ENCODE assay signal across 8 cellular contexts in the genomic region with DNA sequence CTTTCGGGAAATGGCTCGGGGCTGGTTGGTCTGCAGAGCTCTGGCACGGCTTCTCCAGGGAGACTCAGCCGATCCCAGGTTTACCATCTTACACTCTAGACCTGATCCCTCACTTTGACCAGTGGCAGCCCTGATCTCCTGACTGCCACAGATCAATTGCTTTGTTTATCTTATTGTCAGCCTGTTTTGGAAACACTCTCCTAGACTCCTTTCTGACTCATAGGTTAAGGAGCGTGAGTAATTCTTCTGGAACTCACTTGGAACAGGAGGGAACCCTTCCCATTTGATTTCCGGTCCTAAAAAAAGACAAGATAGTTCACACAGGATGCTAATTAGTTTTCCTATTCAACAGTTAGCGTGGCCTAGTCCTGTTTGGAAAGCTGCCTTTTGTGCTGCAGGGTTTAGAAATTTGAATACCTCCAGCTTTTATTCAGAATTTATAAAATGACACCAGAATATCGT. TPM values are rescaled to one million over a fixed set of nuclear protein-coding genes. Genes with fewer than 3 reads are reported as not detected.
DNase-seq lines count a peak whose midpoint lies in the region; ATAC-seq, FAIRE-seq and TF ChIP-seq lines count a peak whose summit lies in the region.
"Had no signal": no experiment of that assay in that cellular context is flagged by ENCODE, and none has a peak within 500 bp of the region (broad histone marks: within the 10 kb centered on the region; RNA-seq: fewer than 3 reads in every experiment).

No MANE protein-coding gene starts in this region.

- peak overlapping the region; percentile 34 for H2AFZ ChIP-seq in endothelial cell of umbilical vein (ENCODE audit: low read depth, low read length)

- no peaks in the 10 kb centered on the region for H3K9me1 ChIP-seq in endothelial cell of umbilical vein (replicated peaks; ENCODE audit: control insufficient read depth, extremely low read depth, insufficient read depth, low read length)

- peak; percentile 93 for DNase-seq in LHCN-M2 (ENCODE audit: low read depth)
- peak; percentile 68 for DNase-seq in endothelial cell of umbilical vein (ENCODE audit: low read depth, low spot score)
- DNase-seq in aorta = no peak
- DNase-seq in activated CD4-positive, CD25-positive, alpha-beta regulatory T cell treated with anti-CD3 and anti-CD28 coated beads, Interleukin-2, amount 50 U/mL, for 72 hours = no peak
- DNase-seq in NCI-H774 (lab: John Stamatoyannopoulos, UW) = no peak
- DNase-seq: activated CD4-positive, alpha-beta T cell treated with anti-CD3 and anti-CD28 coated beads, Interleukin-2, amount 50 U/mL, for 4 hours had no signal

- no peaks in the 10 kb centered on the region for H3K27me3 ChIP-seq in endothelial cell of umbilical vein (ENCODE audit: control insufficient read depth in 2 of 2, insufficient read depth in 2 of 2, low read length in 2 of 2)
- H3K27me3 ChIP-seq in aorta (ENCODE audit: control insufficient read depth in 1 of 2, insufficient read depth in 2 of 2, low read length in 1 of 2) = no peaks in the 10 kb centered on the region

- H4K20me1 ChIP-seq in endothelial cell of umbilical vein (replicated peaks; ENCODE audit: control insufficient read depth, extremely low read depth, insufficient read depth, low read length) = no peaks in the 10 kb centered on the region

- H3K4me1 ChIP-seq in endothelial cell of umbilical vein (ENCODE audit: control insufficient read depth, extremely low read depth, insufficient read depth, low read length) (peaks cover 35% of the 10 kb centered on the region), mesodermal cell (ENCODE audit: control insufficient read depth, insufficient read depth, low read length, poor library complexity, severe bottlenecking) (peaks cover 39% of the 10 kb centered on the region), aorta (ENCODE audit: control insufficient read depth in 1 of 2, insufficient read depth in 2 of 2, low read length in 2 of 2) (no peaks in the 10 kb centered on the region)

- H3K79me2 ChIP-seq in endothelial cell of umbilical vein (ENCODE audit: control insufficient read depth, insufficient read depth, low read length) = no peaks in the 10 kb centered on the region

- no peak for TF ChIP-seq CTCF in endothelial cell of umbilical vein (IDR thresholded peaks at IDR 0.05; ENCODE audit: extremely low read depth in 1 of 2, insufficient read depth in 1 of 2, low read depth in 1 of 2, low read length in 2 of 2)

- H3K9me3 ChIP-seq in endothelial cell of umbilical vein (replicated peaks; ENCODE audit: control insufficient read depth, insufficient read depth, low read length) (no peaks in the 10 kb centered on the region), mesodermal cell (ENCODE audit: control insufficient read depth, low read length) (no peaks in the 10 kb centered on the region), aorta (ENCODE audit: control insufficient read depth, low read length) (no peaks in the 10 kb centered on the region)

- WGBS in mesodermal cell (ENCODE audit: insufficient coverage in 2 of 2), 2 experiments = 46 to 55% methylated on average over 4 of the region's 8 CpGs
- 34 to 40% methylated on average over 8 of the region's 8 CpGs for WGBS in aorta, 2 donors

- intact Hi-C loops in endothelial cell of umbilical vein (cut with micrococcal nuclease) (loop anchor here (1.0 to 5.0 kb wide), 4 partner anchors 16 to 154 kb away; partner anchors contain the start of gene BMAL1), aorta (cut with DNase I) (no loop called here)

- H3K4me2 ChIP-seq in endothelial cell of umbilical vein (ENCODE audit: insufficient read depth, low read length) = peak overlapping the region; percentile 75

- BruUV-seq in endothelial cell of umbilical vein (replicated peaks; lab: Mats Ljungman, UMichigan) = no TSS peak

- no peak for FAIRE-seq in endothelial cell of umbilical vein (lab: Jason Lieb, UNC)

- peak; percentile 24 for TF ChIP-seq POLR2A in endothelial cell of umbilical vein (IDR thresholded peaks at IDR 0.05; ENCODE audit: low read depth, low read length)

- dilution Hi-C loops in endothelial cell of umbilical vein (cut with MboI; ENCODE audit: extremely low pct_ligation_motif_present, low sequenced_read_pairs) = no loop called here

- POLR2A ChIA-PET in endothelial cell of umbilical vein (lab: Charles Lee) = no interaction called here

- peak overlapping the region; percentile 60 for H3K9ac ChIP-seq in endothelial cell of umbilical vein (replicated peaks; ENCODE audit: extremely low read depth, insufficient read depth, low read length)

- CTCF ChIA-PET in endothelial cell of umbilical vein (lab: Charles Lee) = interaction anchor here (1.0 to 3.0 kb wide), 12 partner anchors 11 to 930 kb away, joined by 3 to 20 read pairs (median 4); no protein-coding TSS in a partner anchor

- no peaks in the 10 kb centered on the region for H3K36me3 ChIP-seq in endothelial cell of umbilical vein (ENCODE audit: control insufficient read depth in 2 of 2, extremely low read depth in 1 of 2, insufficient read depth in 2 of 2, low read length in 2 of 2)
- no peaks in the 10 kb centered on the region for H3K36me3 ChIP-seq in mesodermal cell (ENCODE audit: control insufficient read depth, insufficient read depth, low read length)
- H3K36me3 ChIP-seq in aorta (ENCODE audit: control insufficient read depth in 1 of 2, insufficient read depth in 2 of 2, low read length in 1 of 2) = no peaks in the 10 kb centered on the region

- H3K27ac ChIP-seq in endothelial cell of umbilical vein (ENCODE audit: insufficient read depth, low read depth, low read length) (peak overlapping the region; percentile 82), mesodermal cell (ENCODE audit: low read depth, low read length, severe bottlenecking) (peak overlapping the region; percentile 95), aorta (ENCODE audit: low read depth in 1 of 2, low read length in 2 of 2) (peak overlapping the region in 1 of 2 donors; percentile 3)

- peak; percentile 70 for ATAC-seq in aorta (ENCODE audit: low FRiP score)
- ATAC-seq in HG03571 (IDR thresholded peaks at IDR 0.05; ENCODE audit: unreplicated experiment) = no peak

- H3K4me3 ChIP-seq in endothelial cell of umbilical vein (replicated peaks in 1 of 3; ENCODE audit: insufficient read depth in 1 of 3, low read depth in 1 of 3, low read length in 3 of 3) (peak overlapping the region in 1 of 3 experiments; percentile 13), mesodermal cell (ENCODE audit: extremely low read depth, insufficient read depth, low read length, poor library complexity, severe bottlenecking) (no peak overlapping the region), aorta (ENCODE audit: low read length in 2 of 2) (no peak overlapping the region)

TF ChIP-seq in endothelial cell of umbilical vein, 7 proteins besides CTCF, POLR2A, EP300 and RAD21:
- TF ChIP-seq EZH2 (IDR thresholded peaks at IDR 0.05; ENCODE audit: borderline replicate concordance, low read depth, low read length, severe bottlenecking) = no peak
- peak; percentile 58 for TF ChIP-seq GATA2 (IDR thresholded peaks at IDR 0.05; ENCODE audit: insufficient read depth, insufficient read length, low read depth, low read length)
- peak; percentile 66 for TF ChIP-seq POLR2AphosphoS5 (IDR thresholded peaks at IDR 0.05; ENCODE audit: insufficient read depth, low read depth, low read length)
- peak; percentile 96 for TF ChIP-seq JUN (IDR thresholded peaks at IDR 0.05; ENCODE audit: borderline replicate concordance, insufficient read depth, insufficient read length, low read depth)
- no peak for TF ChIP-seq MYC (IDR thresholded peaks at IDR 0.05; ENCODE audit: low read depth, low read length)
- TF ChIP-seq FOS (IDR thresholded peaks at IDR 0.05; ENCODE audit: borderline replicate concordance, insufficient read depth, low read length) = peak; percentile 93
- TF ChIP-seq, protein P1, sequence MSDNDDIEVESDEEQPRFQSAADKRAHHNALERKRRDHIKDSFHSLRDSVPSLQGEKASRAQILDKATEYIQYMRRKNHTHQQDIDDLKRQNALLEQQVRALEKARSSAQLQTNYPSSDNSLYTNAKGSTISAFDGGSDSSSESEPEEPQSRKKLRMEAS (IDR thresholded peaks at IDR 0.05; ENCODE audit: insufficient read depth, insufficient read length) = no peak

RNA-seq across cellular contexts. Expression of gene BMAL1, which starts 16.0 kb away (rescaled TPM):
- 12.2 and 17.5 TPM in 2 replicates for total RNA-seq in LHCN-M2 (2014; rRNA removed)
- 6.5 TPM for polyA plus RNA-seq in LHCN-M2 (2012)
- 10.1 and 11.2 TPM in 2 replicates for total RNA-seq in endothelial cell of umbilical vein
- polyA plus RNA-seq in endothelial cell of umbilical vein = 4.6 and 5.8 TPM in 2 replicates
- 5.2 and 5.3 TPM in 2 replicates for polyA plus RNA-seq in endothelial cell of umbilical vein (2011; cell fraction: cytosol; rRNA removed)
- 17.7 and 19.8 TPM in 2 replicates for polyA plus RNA-seq in endothelial cell of umbilical vein (2011; cell fraction: nucleus; rRNA removed)
- 5.4 and 7.0 TPM in 2 replicates for polyA plus RNA-seq in endothelial cell of umbilical vein (2012)
- polyA minus RNA-seq in endothelial cell of umbilical vein = 12.2 and 17.0 TPM in 2 replicates
- 10.5 TPM for polyA minus RNA-seq in endothelial cell of umbilical vein (2011; cell fraction: cytosol; rRNA and poly(A)+ RNA removed)
- polyA minus RNA-seq in endothelial cell of umbilical vein (2011; cell fraction: nucleus; rRNA and poly(A)+ RNA removed) = 21.0 and 24.2 TPM in 2 replicates
- 9.7 TPM for polyA plus RNA-seq in mesodermal cell (2013, experiment 1 of 2)
- polyA plus RNA-seq in mesodermal cell (2013, experiment 2 of 2) = 9.6 TPM
- 10 to 100 TPM; 24.6 to 35.9 TPM for total RNA-seq in aorta
- 10 to 100 TPM; 11.7 to 38.4 TPM for polyA plus RNA-seq in aorta

Comparison
In these comparisons a context has a peak if more than half of its experiments do, and no peak if none do; other contexts are left out.
1. DNase-seq: peak in LHCN-M2 (single experiment) and endothelial cell of umbilical vein (single experiment); none in aorta (0 of 2), activated CD4-positive, CD25-positive, alpha-beta regulatory T cell treated with anti-CD3 and anti-CD28 coated beads, Interleukin-2, amount 50 U/mL, for 72 hours (single experiment) and NCI-H774 (single experiment).